Comparison of ENCODE assay signal across 29 cellular contexts in genomic region chr3:28649266-28649665, GRCh38.
"Had no signal": no experiment of that assay in that cellular context is flagged by ENCODE, and none has a peak within 500 bp of the region (broad histone marks: within the 10 kb centered on the region; RNA-seq: fewer than 3 reads in every experiment).

No MANE protein-coding gene starts in this region.

- H3K27me3 ChIP-seq: ovary, right lobe of liver, sigmoid colon, suprapubic skin, testis, tibial artery, transverse colon, upper lobe of right lung, uterus had no signal

- H3K4me1 Mint-ChIP-seq: naive thymus-derived CD4-positive, alpha-beta T cell; natural killer cell; stimulated activated effector memory CD8-positive, alpha-beta T cell treated with anti-CD3 and anti-CD28 coated beads, Interleukin-12 subunit alpha, Interleukin-12 subunit beta, amount 100 ng/mL, for 72 hours; stimulated activated naive B cell treated with anti-CD40 and anti-IgM and Interleukin-4, amounts not matched to agents 10 μg/mL and 1 μg/mL and 100 μg/mL, for 72 hours had no signal

- H3K4me3 Mint-ChIP-seq: naive thymus-derived CD4-positive, alpha-beta T cell; natural killer cell; nephron; stimulated activated effector memory CD8-positive, alpha-beta T cell treated with anti-CD3 and anti-CD28 coated beads, Interleukin-12 subunit alpha, Interleukin-12 subunit beta, amount 100 ng/mL, for 72 hours; stimulated activated naive B cell treated with anti-CD40 and anti-IgM and Interleukin-4, amounts not matched to agents 10 μg/mL and 1 μg/mL and 100 μg/mL, for 72 hours; stimulated activated naive CD8-positive, alpha-beta T cell treated with anti-CD3 and anti-CD28 coated beads, Interleukin-15, Interleukin-2, amounts not matched to agents 100 ng/mL and 50 ng/mL, for 24 hours; type B pancreatic cell had no signal

- ATAC-seq: naive thymus-derived CD4-positive, alpha-beta T cell; natural killer cell; psoas muscle; right cardiac atrium; stimulated activated naive B cell treated with anti-CD40 and anti-IgM and Interleukin-4, amounts not matched to agents 10 μg/mL and 1 μg/mL and 100 μg/mL, for 72 hours; upper lobe of right lung had no signal

- H3K36me3 Mint-ChIP-seq: naive thymus-derived CD4-positive, alpha-beta T cell; natural killer cell; stimulated activated effector memory CD8-positive, alpha-beta T cell treated with anti-CD3 and anti-CD28 coated beads, Interleukin-12 subunit alpha, Interleukin-12 subunit beta, amount 100 ng/mL, for 72 hours; stimulated activated naive B cell treated with anti-CD40 and anti-IgM and Interleukin-4, amounts not matched to agents 10 μg/mL and 1 μg/mL and 100 μg/mL, for 72 hours; type B pancreatic cell had no signal

- H3K9me3 Mint-ChIP-seq: natural killer cell; nephron; stimulated activated effector memory CD8-positive, alpha-beta T cell treated with anti-CD3 and anti-CD28 coated beads, Interleukin-12 subunit alpha, Interleukin-12 subunit beta, amount 100 ng/mL, for 72 hours; stimulated activated naive B cell treated with anti-CD40 and anti-IgM and Interleukin-4, amounts not matched to agents 10 μg/mL and 1 μg/mL and 100 μg/mL, for 72 hours; stimulated activated naive CD8-positive, alpha-beta T cell treated with anti-CD3 and anti-CD28 coated beads, Interleukin-15, Interleukin-2, amounts not matched to agents 100 ng/mL and 50 ng/mL, for 24 hours; type B pancreatic cell had no signal

- H3K27me3 Mint-ChIP-seq: progenitor cell of endocrine pancreas; stimulated activated naive B cell treated with anti-CD40 and anti-IgM and Interleukin-4, amounts not matched to agents 10 μg/mL and 1 μg/mL and 100 μg/mL, for 72 hours; stimulated activated naive CD8-positive, alpha-beta T cell treated with anti-CD3 and anti-CD28 coated beads, Interleukin-15, Interleukin-2, amounts not matched to agents 100 ng/mL and 50 ng/mL, for 24 hours; type B pancreatic cell had no signal

- H3K36me3 ChIP-seq: ovary, right lobe of liver, sigmoid colon, suprapubic skin, tibial artery, transverse colon, upper lobe of right lung, uterus had no signal

- H3K4me1 ChIP-seq: parathyroid adenoma, psoas muscle, right lobe of liver, sigmoid colon, suprapubic skin, testis, tibial artery, transverse colon, upper lobe of right lung, uterus had no signal

- H3K9me3 ChIP-seq: ovary, psoas muscle, right lobe of liver, sigmoid colon, suprapubic skin, testis, tibial artery, transverse colon, upper lobe of right lung, uterus had no signal

- H3K27ac ChIP-seq: ovary, parathyroid adenoma, psoas muscle, right lobe of liver, sigmoid colon, suprapubic skin, testis, tibial artery, transverse colon, upper lobe of right lung, uterus had no signal

- H3K79me2 ChIP-seq: parathyroid adenoma had no signal

- DNase-seq: naive thymus-derived CD4-positive, alpha-beta T cell; natural killer cell; occipital lobe; ovary; posterior cingulate gyrus; psoas muscle; right cardiac atrium; right lobe of liver; sigmoid colon; small intestine; stimulated activated CD4-positive, alpha-beta T cell treated with anti-CD3 and anti-CD28 coated beads, Interleukin-15, amount 100 ng/mL, for 24 hours; stimulated activated CD4-positive, alpha-beta T cell treated with anti-CD3 and anti-CD28 coated beads, Interleukin-2, amount 100 ng/mL, for 24 hours; stimulated activated CD4-positive, alpha-beta T cell treated with anti-CD3 and anti-CD28 coated beads, Interleukin-2, amount 100 ng/mL, for 48 hours; stimulated activated CD4-positive, alpha-beta T cell treated with anti-CD3 and anti-CD28 coated beads, Interleukin-4, amount 100 ng/mL, for 24 hours; stimulated activated naive B cell treated with anti-CD40 and anti-IgM and Interleukin-4, amounts not matched to agents 10 μg/mL and 1 μg/mL and 100 μg/mL, for 72 hours; stimulated activated naive CD4-positive, alpha-beta T cell treated with Interleukin-2 at 50 U/mL for 16 hours; substantia nigra; testis; tibial artery; transverse colon; upper lobe of right lung; uterus had no signal

- H2AFZ ChIP-seq: parathyroid adenoma had no signal

- H3K9ac ChIP-seq: parathyroid adenoma had no signal

- H3K4me3 ChIP-seq: ovary, psoas muscle, right lobe of liver, sigmoid colon, suprapubic skin, testis, tibial artery, transverse colon, upper lobe of right lung, uterus had no signal

- H3K27ac Mint-ChIP-seq: naive thymus-derived CD4-positive, alpha-beta T cell; natural killer cell; nephron; progenitor cell of endocrine pancreas; stimulated activated effector memory CD8-positive, alpha-beta T cell treated with anti-CD3 and anti-CD28 coated beads, Interleukin-12 subunit alpha, Interleukin-12 subunit beta, amount 100 ng/mL, for 72 hours; stimulated activated naive B cell treated with anti-CD40 and anti-IgM and Interleukin-4, amounts not matched to agents 10 μg/mL and 1 μg/mL and 100 μg/mL, for 72 hours; stimulated activated naive CD8-positive, alpha-beta T cell treated with anti-CD3 and anti-CD28 coated beads, Interleukin-15, Interleukin-2, amounts not matched to agents 100 ng/mL and 50 ng/mL, for 24 hours; type B pancreatic cell had no signal
